Comparison of ENCODE assay signal across 8 cellular contexts in genomic region chr19:2426661-2427322, GRCh38. TPM values are rescaled to one million over a fixed set of nuclear protein-coding genes. Genes with fewer than 3 reads are reported as not detected.
DNase-seq lines count a peak whose midpoint lies in the region; ATAC-seq and TF ChIP-seq lines count a peak whose summit lies in the region.

No MANE protein-coding gene starts in this region.

- no CpG with 5 or more reads among the region's 53 CpGs for WGBS in right lobe of liver (ENCODE audit: insufficient coverage, low coverage, low lambda C conversion rate, missing lambda C conversion rate)

- intact Hi-C loops in colonic mucosa (cut with DNase I), result no loop called here
- intact Hi-C loops in right lobe of liver (cut with DNase I), result no loop called here

- H3K27me3 ChIP-seq in BLaER1 (no peaks in the 10 kb centered on the region), colonic mucosa (no peaks in the 10 kb centered on the region), right lobe of liver (no peaks in the 10 kb centered on the region)

- H3K9me3 ChIP-seq in BLaER1, result no peaks in the 10 kb centered on the region
- H3K9me3 ChIP-seq in colonic mucosa, result no peaks in the 10 kb centered on the region
- no peaks in the 10 kb centered on the region for H3K9me3 ChIP-seq in right lobe of liver

- H3K9ac ChIP-seq in BLaER1 (peak overlapping the region; percentile 99), colonic mucosa (ENCODE audit: low read depth in 2 of 2, low read length in 2 of 2) (peak overlapping the region; percentile 79 to 93)

- H3K27ac ChIP-seq in BLaER1 (peak overlapping the region; percentile 99), colonic mucosa (peak overlapping the region; percentile 94), right lobe of liver (peak overlapping the region; percentile 92 to 98 (median 95))

- peaks cover 68% of the 10 kb centered on the region for H4K20me1 ChIP-seq in BLaER1

- H3K4me2 ChIP-seq in BLaER1, result peak overlapping the region; percentile 98

- H3K36me3 ChIP-seq in BLaER1 (peaks cover 57% of the 10 kb centered on the region), colonic mucosa (no peaks in the 10 kb centered on the region), right lobe of liver (peaks cover 0 to 9% (median 0%) of the 10 kb centered on the region in 4 donors)

- H3K4me3 ChIP-seq in BLaER1 (peak overlapping the region; percentile 93), colonic mucosa (peak overlapping the region; percentile 95), right lobe of liver (peak overlapping the region; percentile 72 to 100 (median 99))

- H3K4me1 ChIP-seq in BLaER1, result peaks cover 86% of the 10 kb centered on the region
- peaks cover 17% of the 10 kb centered on the region for H3K4me1 ChIP-seq in colonic mucosa
- peaks cover 0 to 20% (median 4%) of the 10 kb centered on the region in 4 donors for H3K4me1 ChIP-seq in right lobe of liver

- no peak for TF ChIP-seq CTCF in colonic mucosa (IDR thresholded peaks at IDR 0.05)
- no peak for TF ChIP-seq CTCF in right lobe of liver (IDR thresholded peaks at IDR 0.05)

- ATAC-seq in right lobe of liver, result peak; percentile 14 to 39 (median 34)

- no peak for TF ChIP-seq POLR2A in right lobe of liver (IDR thresholded peaks at IDR 0.05)

- DNase-seq in GM19240 (ENCODE audit: insufficient read length, low spot score), result peak; percentile 80
- peak; percentile 58 for DNase-seq in HT1080 (ENCODE audit: low read depth)
- DNase-seq in T-helper 22 cell (ENCODE audit: low read depth), result peak; percentile 16
- peak; percentile 58 for DNase-seq in colonic mucosa
- DNase-seq in right lobe of liver, result peak; percentile 60 to 74 (median 61)
- DNase-seq in stimulated activated CD8-positive, alpha-beta memory T cell treated with anti-CD3 and anti-CD28 coated beads, Interleukin-4, amount 100 ng/mL, for 24 hours (ENCODE audit: low read depth), result peak; percentile 31
- DNase-seq in superior temporal gyrus (ENCODE audit: extremely low spot score), result no peak

RNA-seq across cellular contexts. Expression of gene TIMM13, which starts 0.6 kb away (rescaled TPM):
- 115 and 124 TPM in 2 replicates for total RNA-seq in HT1080 (2014; rRNA removed; shearing (Covaris generic))
- polyA plus RNA-seq in HT1080 (2015; cell fraction: cytosol; rRNA removed), result 60.9 and 71.3 TPM in 2 replicates
- 28.4 and 32.7 TPM in 2 replicates for polyA plus RNA-seq in HT1080 (2015; cell fraction: nucleus; rRNA removed)
- total RNA-seq in colonic mucosa (100 to 1,000 TPM; 100 to 252 TPM), right lobe of liver (10 to 100 TPM; 35.5 to 59.8 (median 51.1) TPM)

RNA-seq across cellular contexts. Expression of gene LMNB2, which starts 30.0 kb away (rescaled TPM):
- 249 and 268 TPM in 2 replicates for total RNA-seq in HT1080 (2014; rRNA removed; shearing (Covaris generic))
- 158 and 169 TPM in 2 replicates for polyA plus RNA-seq in HT1080 (2015; cell fraction: cytosol; rRNA removed)
- polyA plus RNA-seq in HT1080 (2015; cell fraction: nucleus; rRNA removed), result 162 and 164 TPM in 2 replicates
- 100 to 1,000 TPM in 1 of 2 donors, 10 to 100 TPM in 1; 35.6 to 186 TPM for total RNA-seq in colonic mucosa
- 10 to 100 TPM in 1 of 6 experiments, 1 to 10 TPM in 5; 4.6 to 11.6 (median 7.1) TPM for total RNA-seq in right lobe of liver

RNA-seq across cellular contexts. Expression of gene GADD45B, which starts 49.1 kb away (rescaled TPM):
- total RNA-seq in HT1080 (2014; rRNA removed; shearing (Covaris generic)), result 40.0 and 53.1 TPM in 2 replicates
- 40.7 and 47.0 TPM in 2 replicates for polyA plus RNA-seq in HT1080 (2015; cell fraction: cytosol; rRNA removed)
- 77.7 and 96.6 TPM in 2 replicates for polyA plus RNA-seq in HT1080 (2015; cell fraction: nucleus; rRNA removed)
- total RNA-seq in colonic mucosa (10 to 100 TPM; 17.5 to 21.6 TPM), right lobe of liver (100 to 1,000 TPM in 4 of 6 experiments, 10 to 100 TPM in 2; 39.0 to 176 (median 127) TPM)
